9 cellular contexts compared by ENCODE assay signal in genomic region chrX:48466696-48467095, GRCh38. TPM values are rescaled to one million over a fixed set of nuclear protein-coding genes. Genes with fewer than 3 reads are reported as not detected.
A peak's percentile ranks its signal among the peaks of the same experiment; 100 is the strongest.
DNase-seq lines count a peak whose midpoint lies in the region; ATAC-seq and TF ChIP-seq lines count a peak whose summit lies in the region.
"Had no signal": no experiment of that assay in that cellular context is flagged by ENCODE, and none has a peak within 500 bp of the region (broad histone marks: within the 10 kb centered on the region; RNA-seq: fewer than 3 reads in every experiment).

No MANE protein-coding gene starts in this region.

- H3K9me3 ChIP-seq in T-helper 17 cell (ENCODE audit: control insufficient read depth, low read length, poor library complexity, severe bottlenecking), result no peaks in the 10 kb centered on the region

- H3K4me1 Mint-ChIP-seq in T-helper 17 cell, result peaks cover 29% of the 10 kb centered on the region

- intact Hi-C loops in left colon (cut with DNase I, micrococcal nuclease), result no loop called here

- peaks cover 4% of the 10 kb centered on the region for H3K36me3 Mint-ChIP-seq in T-helper 17 cell (ENCODE audit: low read depth)
- H3K36me3 Mint-ChIP-seq: natural killer cell had no signal

- no peak for ATAC-seq in T-helper 17 cell
- ATAC-seq in left colon, result no peak

- TF ChIP-seq CTCF in GM12875 (IDR thresholded peaks at IDR 0.05; ENCODE audit: borderline replicate concordance, insufficient read depth, low read depth, low read length) (peak; percentile 55; the same call in 1 of the 2 replicates), epithelial cell of esophagus (IDR thresholded peaks at IDR 0.05; ENCODE audit: insufficient read depth, low read depth, low read length, missing control alignments) (no peak)

- DNase-seq in T-helper 17 cell (no peak), epithelial cell of esophagus (ENCODE audit: low read depth) (no peak), left colon (no peak)
- DNase-seq in stimulated activated CD4-positive, alpha-beta T cell treated with anti-CD3 and anti-CD28 coated beads, Interleukin-4, amount 100 ng/mL, for 1 hour, result peak; percentile 37
- no peak for DNase-seq in NK-92 treated with Interleukin-12 subunit alpha and Interleukin-12 subunit beta, amount 100 ng/mL, for 24 hours (lab: John Stamatoyannopoulos, UW)
- no peak for DNase-seq in stimulated activated naive CD4-positive, alpha-beta T cell treated with Interleukin-2 at 50 U/mL for 16 hours (lab: John Stamatoyannopoulos, UW)
- DNase-seq: natural killer cell, NCI-H524 treated with DMSO at 0.1 percent for 48 hours had no signal

- H3K27me3 Mint-ChIP-seq in T-helper 17 cell, result no peaks in the 10 kb centered on the region

- H3K4me3 ChIP-seq in GM12875 (ENCODE audit: low read depth, low read length) (peak overlapping the region; percentile 6), epithelial cell of esophagus (ENCODE audit: low read length) (peak overlapping the region; percentile 58)

- H3K4me3 Mint-ChIP-seq in T-helper 17 cell, result peak overlapping the region; percentile 98
- H3K4me3 Mint-ChIP-seq: natural killer cell had no signal

- no peak overlapping the region for H3K27ac Mint-ChIP-seq in T-helper 17 cell
- H3K27ac Mint-ChIP-seq: natural killer cell had no signal

RNA-seq across cellular contexts. Expression of gene SLC38A5, which starts 3.4 kb away (rescaled TPM):
- total RNA-seq in T-helper 17 cell (10 to 100 TPM; 25.2 to 27.7 TPM), left colon (10 to 100 TPM; 16.7 to 24.1 TPM)

RNA-seq across cellular contexts. Expression of gene FTSJ1, which starts 9.3 kb away (rescaled TPM):
- 10 to 100 TPM; 59.9 to 70.1 TPM for total RNA-seq in T-helper 17 cell
- total RNA-seq in left colon, result 10 to 100 TPM; 19.5 to 25.1 TPM

RNA-seq across cellular contexts. Expression of gene PORCN, which starts 42.1 kb away (rescaled TPM):
- total RNA-seq in T-helper 17 cell (10 to 100 TPM; 13.3 to 18.0 TPM), left colon (1 to 10 TPM; 4.0 to 5.8 TPM)

RNA-seq across cellular contexts. Expression of gene EBP, which starts 54.9 kb away (rescaled TPM):
- total RNA-seq in T-helper 17 cell (10 to 100 TPM; 43.9 to 53.6 TPM), left colon (100 to 1,000 TPM; 152 to 207 TPM)

RNA-seq across cellular contexts. Expression of gene SSX4B, which starts 54.9 kb away (rescaled TPM):
- total RNA-seq in T-helper 17 cell (not detected), left colon (not detected)
- total RNA-seq: natural killer cell had no signal
